8 cellular contexts compared by ENCODE assay signal in genomic region chr5:140042551-140043507, GRCh38. TPM values are rescaled to one million over a fixed set of nuclear protein-coding genes. Genes with fewer than 3 reads are reported as not detected.
DNase-seq lines count a peak whose midpoint lies in the region; ATAC-seq and TF ChIP-seq lines count a peak whose summit lies in the region.

Gene NRG2, minus strand, starts transcription at chr5:140043299.

- peaks cover 4% of the 10 kb centered on the region for H3K4me1 Mint-ChIP-seq in activated T-helper 17 cell treated with anti-CD3 and anti-CD28 coated beads, Interleukin-2, amount 50 U/mL, for 72 hours
- H3K4me1 Mint-ChIP-seq in natural killer cell, result peaks cover 17 to 27% of the 10 kb centered on the region in 2 donors

- H3K9me3 ChIP-seq in NT2/D1 (ENCODE audit: insufficient read depth, low read length), result peaks cover 11% of the 10 kb centered on the region; the same call in 1 of the 2 replicates

- peak within 1 kb of the TSS; percentile 50 for H3K27ac ChIP-seq in temporal lobe (ENCODE audit: low read depth, low read length)

- intact Hi-C loops in natural killer cell (cut with micrococcal nuclease), result no loop called here

- peaks cover 76% of the 10 kb centered on the region for H3K27me3 ChIP-seq in NT2/D1 (ENCODE audit: insufficient read depth, insufficient read length)

- no peaks in the 10 kb centered on the region for H3K36me3 Mint-ChIP-seq in activated T-helper 17 cell treated with anti-CD3 and anti-CD28 coated beads, Interleukin-2, amount 50 U/mL, for 72 hours (ENCODE audit: low read depth)
- no peaks in the 10 kb centered on the region for H3K36me3 Mint-ChIP-seq in natural killer cell

- no peak within 1 kb of the TSS for H3K27ac Mint-ChIP-seq in activated T-helper 17 cell treated with anti-CD3 and anti-CD28 coated beads, Interleukin-2, amount 50 U/mL, for 72 hours
- no peak within 1 kb of the TSS for H3K27ac Mint-ChIP-seq in natural killer cell

- H3K36me3 ChIP-seq in NT2/D1 (ENCODE audit: insufficient read depth, insufficient read length, low read length), result no peaks in the 10 kb centered on the region

- peak; percentile 86 for DNase-seq in Ammon's horn (ENCODE audit: low spot score)
- peak; percentile 46 for DNase-seq in NT2/D1 (ENCODE audit: low read depth, low spot score)
- DNase-seq in fibroblast of the aortic adventitia (ENCODE audit: low read depth), result peak; percentile 47
- DNase-seq in natural killer cell, result peak; percentile 41

- ATAC-seq in GM19035 (IDR thresholded peaks at IDR 0.05; ENCODE audit: unreplicated experiment) (peak; percentile 51), HG03280 (IDR thresholded peaks at IDR 0.05; ENCODE audit: unreplicated experiment) (peak; percentile 54), natural killer cell (peak; percentile 81 to 88 (median 87))
- peak; percentile 61 for ATAC-seq in activated T-helper 17 cell treated with anti-CD3 and anti-CD28 coated beads, Interleukin-2, amount 50 U/mL, for 72 hours (replicated peaks)

- H3K4me3 ChIP-seq in NT2/D1 (ENCODE audit: insufficient read length, low read depth), result peak within 1 kb of the TSS; percentile 52
- H3K4me3 ChIP-seq in fibroblast of the aortic adventitia (ENCODE audit: low read depth, low read length), result peak within 1 kb of the TSS; percentile 69

- peaks cover 43% of the 10 kb centered on the region for H3K27me3 Mint-ChIP-seq in activated T-helper 17 cell treated with anti-CD3 and anti-CD28 coated beads, Interleukin-2, amount 50 U/mL, for 72 hours
- H3K27me3 Mint-ChIP-seq in natural killer cell (ENCODE audit: low read depth in 2 of 2), result peaks cover 48% of the 10 kb centered on the region in 2 donors

- peaks cover 3% of the 10 kb centered on the region for H3K4me1 ChIP-seq in NT2/D1 (ENCODE audit: insufficient read depth, insufficient read length)

- peak within 1 kb of the TSS; percentile 32 for H3K9ac ChIP-seq in NT2/D1 (ENCODE audit: insufficient read length, low read depth)

- peak within 1 kb of the TSS; percentile 36 for H3K4me3 Mint-ChIP-seq in activated T-helper 17 cell treated with anti-CD3 and anti-CD28 coated beads, Interleukin-2, amount 50 U/mL, for 72 hours
- H3K4me3 Mint-ChIP-seq in natural killer cell, result peak within 1 kb of the TSS; percentile 35

- TF ChIP-seq CTCF in fibroblast of the aortic adventitia (IDR thresholded peaks at IDR 0.05; ENCODE audit: insufficient read depth, low read length), result peak; percentile 71
- TF ChIP-seq CTCF in natural killer cell (IDR thresholded peaks at IDR 0.05), result peak; percentile 34

- no peaks in the 10 kb centered on the region for H3K9me3 Mint-ChIP-seq in activated T-helper 17 cell treated with anti-CD3 and anti-CD28 coated beads, Interleukin-2, amount 50 U/mL, for 72 hours
- no peaks in the 10 kb centered on the region for H3K9me3 Mint-ChIP-seq in natural killer cell

RNA-seq across cellular contexts. Expression of gene NRG2, which starts in this region (rescaled TPM):
- total RNA-seq in activated T-helper 17 cell treated with anti-CD3 and anti-CD28 coated beads, Interleukin-2, amount 50 U/mL, for 72 hours, result under 1 TPM; 0.11 to 0.48 TPM
- total RNA-seq in fibroblast of the aortic adventitia (ENCODE audit: low replicate concordance) (0.36 TPM in 1 of 2 replicates, not detected in the other), natural killer cell (under 1 TPM; 0.21 to 0.50 (median 0.40) TPM), temporal lobe (3.9 TPM)

Comparison
In these comparisons a context has a peak if more than half of its experiments do, and no peak if none do; other contexts are left out.
1. Peak in every context shown above with its lines: DNase-seq, ATAC-seq, H3K4me3 ChIP-seq and H3K27ac ChIP-seq.
2. Peak in ATAC-seq in activated T-helper 17 cell treated with anti-CD3 and anti-CD28 coated beads, Interleukin-2, amount 50 U/mL, for 72 hours; RNA of the gene not detected or under 1 TPM.
3. Peak in DNase-seq and H3K4me3 ChIP-seq in fibroblast of the aortic adventitia; RNA of the gene not detected or under 1 TPM.
4. Peak in DNase-seq and ATAC-seq in natural killer cell; RNA of the gene not detected or under 1 TPM.